8 cellular contexts compared by ENCODE assay signal in genomic region chr20:50744143-50744792, GRCh38. TPM values are rescaled to one million over a fixed set of nuclear protein-coding genes. Genes with fewer than 3 reads are reported as not detected.
DNase-seq lines count a peak whose midpoint lies in the region; ATAC-seq and TF ChIP-seq lines count a peak whose summit lies in the region.

No MANE protein-coding gene starts in this region.

- intact Hi-C loops in esophagus muscularis mucosa (cut with DNase I) = loop anchor here (2.0 to 10.0 kb wide), 2 partner anchors 117 to 559 kb away; no protein-coding TSS in a partner anchor
- intact Hi-C loops in activated CD4-positive, alpha-beta T cell treated with anti-CD3 and anti-CD28 coated beads, Interleukin-2, amount 10 ng/mL, durations not matched to agents 24 days and 14 days (cut with micrococcal nuclease) = no loop called here

- H3K4me2 ChIP-seq in neural progenitor cell = peak overlapping the region; percentile 45

- TF ChIP-seq CTCF in Peyer's patch (IDR thresholded peaks at IDR 0.05) (peak in 4 of 6 experiments; percentile 12 to 55 (median 35)), esophagus muscularis mucosa (IDR thresholded peaks at IDR 0.05) (peak; percentile 55 to 57 (median 55)), neural progenitor cell (IDR thresholded peaks at IDR 0.05) (no peak)

- no peak overlapping the region for H2AFZ ChIP-seq in neural progenitor cell (replicated peaks)

- peaks cover 34% of the 10 kb centered on the region for H3K4me1 Mint-ChIP-seq in neural progenitor cell
- H3K4me1 Mint-ChIP-seq in activated CD4-positive, alpha-beta T cell treated with anti-CD3 and anti-CD28 coated beads, Interleukin-2, amount 10 ng/mL, durations not matched to agents 24 days and 14 days = peaks cover 27% of the 10 kb centered on the region

- no peaks in the 10 kb centered on the region for H3K9me3 ChIP-seq in Peyer's patch
- H3K9me3 ChIP-seq in esophagus muscularis mucosa = no peaks in the 10 kb centered on the region
- no peaks in the 10 kb centered on the region for H3K9me3 ChIP-seq in neural progenitor cell (ENCODE audit: low read depth)

- DNase-seq in H4 (ENCODE audit: low spot score) = peak; percentile 87
- peak in 2 of 3 donors; percentile 70 to 79 for DNase-seq in Peyer's patch
- DNase-seq in esophagus muscularis mucosa (ENCODE audit: extremely low spot score) = no peak
- DNase-seq in neural progenitor cell (ENCODE audit: low spot score) = peak; percentile 62
- no peak for DNase-seq in NCI-H748 (lab: John Stamatoyannopoulos, UW; ENCODE audit: unreplicated experiment)
- no peak for DNase-seq in activated CD4-positive, alpha-beta T cell treated with anti-CD3 and anti-CD28 coated beads, Interleukin-2, amount 10 ng/mL, durations not matched to agents 24 days and 14 days

- H3K79me2 ChIP-seq in neural progenitor cell (ENCODE audit: low read depth) = peaks cover 92% of the 10 kb centered on the region

- H3K4me3 Mint-ChIP-seq in neural progenitor cell = peak overlapping the region; percentile 52
- no peak overlapping the region for H3K4me3 Mint-ChIP-seq in activated CD4-positive, alpha-beta T cell treated with anti-CD3 and anti-CD28 coated beads, Interleukin-2, amount 10 ng/mL, durations not matched to agents 24 days and 14 days

- TF ChIP-seq POLR2A in Peyer's patch (IDR thresholded peaks at IDR 0.05) (peak; percentile 14 to 33), esophagus muscularis mucosa (IDR thresholded peaks at IDR 0.05; ENCODE audit: low read depth) (no peak)

- H3K27me3 Mint-ChIP-seq in neural progenitor cell (ENCODE audit: insufficient read depth, low read depth) = no peaks in the 10 kb centered on the region
- no peaks in the 10 kb centered on the region for H3K27me3 Mint-ChIP-seq in activated CD4-positive, alpha-beta T cell treated with anti-CD3 and anti-CD28 coated beads, Interleukin-2, amount 10 ng/mL, durations not matched to agents 24 days and 14 days

- peaks cover 11% of the 10 kb centered on the region for H3K36me3 Mint-ChIP-seq in neural progenitor cell
- H3K36me3 Mint-ChIP-seq in activated CD4-positive, alpha-beta T cell treated with anti-CD3 and anti-CD28 coated beads, Interleukin-2, amount 10 ng/mL, durations not matched to agents 24 days and 14 days (ENCODE audit: low read depth) = peaks cover 17% of the 10 kb centered on the region

- H3K36me3 ChIP-seq in Peyer's patch = no peaks in the 10 kb centered on the region
- no peaks in the 10 kb centered on the region for H3K36me3 ChIP-seq in esophagus muscularis mucosa
- peaks cover 5% of the 10 kb centered on the region for H3K36me3 ChIP-seq in neural progenitor cell

- H3K4me1 ChIP-seq in Peyer's patch (peaks cover 0 to 20% (median 1%) of the 10 kb centered on the region in 4 donors), esophagus muscularis mucosa (peaks cover 25 to 51% (median 37%) of the 10 kb centered on the region in 4 donors), neural progenitor cell (peaks cover 46% of the 10 kb centered on the region)

- H4K20me1 ChIP-seq in neural progenitor cell (ENCODE audit: low read depth) = peaks cover 49% of the 10 kb centered on the region

- H3K9me3 Mint-ChIP-seq in neural progenitor cell = no peaks in the 10 kb centered on the region
- no peaks in the 10 kb centered on the region for H3K9me3 Mint-ChIP-seq in activated CD4-positive, alpha-beta T cell treated with anti-CD3 and anti-CD28 coated beads, Interleukin-2, amount 10 ng/mL, durations not matched to agents 24 days and 14 days

- H3K27ac Mint-ChIP-seq in neural progenitor cell = peak overlapping the region; percentile 94
- no peak overlapping the region for H3K27ac Mint-ChIP-seq in activated CD4-positive, alpha-beta T cell treated with anti-CD3 and anti-CD28 coated beads, Interleukin-2, amount 10 ng/mL, durations not matched to agents 24 days and 14 days

- no peak overlapping the region for H3K9ac ChIP-seq in neural progenitor cell

- 42% methylated on average over 12 of the region's 15 CpGs for WGBS in esophagus muscularis mucosa

- peak overlapping the region in 2 of 4 donors; percentile 16 to 27 for H3K4me3 ChIP-seq in Peyer's patch
- peak overlapping the region in 2 of 4 donors; percentile 1 for H3K4me3 ChIP-seq in esophagus muscularis mucosa
- no peak overlapping the region for H3K4me3 ChIP-seq in neural progenitor cell

- peaks cover 50% of the 10 kb centered on the region for H3F3A ChIP-seq in neural progenitor cell (ENCODE audit: low read depth)

- peak overlapping the region; percentile 38 to 86 (median 64) for H3K27ac ChIP-seq in Peyer's patch
- H3K27ac ChIP-seq in esophagus muscularis mucosa (replicated peaks in 1 of 4) = peak overlapping the region; percentile 76 to 85 (median 82)
- peak overlapping the region; percentile 62 for H3K27ac ChIP-seq in neural progenitor cell

- ATAC-seq in HG02763 (IDR thresholded peaks at IDR 0.05; ENCODE audit: unreplicated experiment) (no peak), GM18867 (IDR thresholded peaks at IDR 0.05; ENCODE audit: unreplicated experiment) (no peak)

- TF ChIP-seq EP300 in esophagus muscularis mucosa (IDR thresholded peaks at IDR 0.05) = no peak

- no peaks in the 10 kb centered on the region for H3K27me3 ChIP-seq in Peyer's patch
- no peaks in the 10 kb centered on the region for H3K27me3 ChIP-seq in esophagus muscularis mucosa
- no peaks in the 10 kb centered on the region for H3K27me3 ChIP-seq in neural progenitor cell

RNA-seq across cellular contexts. Expression of gene PARD6B, which starts 12.9 kb away (rescaled TPM):
- total RNA-seq in H4 (2014; rRNA removed; shearing (Covaris generic)) = 1.6 and 3.3 TPM in 2 replicates
- 10 to 100 TPM in 3 of 4 donors, 1 to 10 TPM in 1; 6.6 to 27.0 (median 18.4) TPM for total RNA-seq in Peyer's patch
- total RNA-seq in esophagus muscularis mucosa = 1 to 10 TPM in 3 of 4 donors, under 1 TPM in 1; 0.99 to 4.2 (median 2.8) TPM
- 31.0 and 45.7 TPM in 2 replicates for total RNA-seq in neural progenitor cell (ENCODE audit: low replicate concordance)
- total RNA-seq in activated CD4-positive, alpha-beta T cell treated with anti-CD3 and anti-CD28 coated beads, Interleukin-2, amount 10 ng/mL, durations not matched to agents 24 days and 14 days = 6.0 and 7.0 TPM in 2 replicates

RNA-seq across cellular contexts. Expression of gene BCAS4, which starts 50.6 kb away (rescaled TPM):
- total RNA-seq in H4 (2014; rRNA removed; shearing (Covaris generic)) = 7.5 and 11.1 TPM in 2 replicates
- total RNA-seq in Peyer's patch (10 to 100 TPM in 1 of 4 donors, 1 to 10 TPM in 1, under 1 TPM in 2; 0.66 to 91.6 (median 1.9) TPM), esophagus muscularis mucosa (1 to 10 TPM; 3.1 to 5.4 (median 4.5) TPM), neural progenitor cell (ENCODE audit: low replicate concordance) (15.3 and 24.1 TPM in 2 replicates)
- 7.2 and 8.4 TPM in 2 replicates for total RNA-seq in activated CD4-positive, alpha-beta T cell treated with anti-CD3 and anti-CD28 coated beads, Interleukin-2, amount 10 ng/mL, durations not matched to agents 24 days and 14 days

RNA-seq across cellular contexts. Expression of gene RIPOR3, which starts 52.9 kb away (rescaled TPM):
- total RNA-seq in H4 (2014; rRNA removed; shearing (Covaris generic)) = 0.14 and 0.58 TPM in 2 replicates
- total RNA-seq in Peyer's patch (10 to 100 TPM in 3 of 4 donors, 1 to 10 TPM in 1; 8.2 to 51.2 (median 20.5) TPM), esophagus muscularis mucosa (10 to 100 TPM in 3 of 4 donors, 1 to 10 TPM in 1; 6.1 to 25.7 (median 15.3) TPM), neural progenitor cell (ENCODE audit: low replicate concordance) (1.2 and 3.7 TPM in 2 replicates)
- total RNA-seq in activated CD4-positive, alpha-beta T cell treated with anti-CD3 and anti-CD28 coated beads, Interleukin-2, amount 10 ng/mL, durations not matched to agents 24 days and 14 days = not detected in 2 replicates

Comparison
In these comparisons a context has a peak if more than half of its experiments do, and no peak if none do; other contexts are left out.
1. DNase-seq: peak in H4 (single experiment), Peyer's patch (2 of 3) and neural progenitor cell (single experiment); none in esophagus muscularis mucosa (single experiment), NCI-H748 (single experiment) and activated CD4-positive, alpha-beta T cell treated with anti-CD3 and anti-CD28 coated beads, Interleukin-2, amount 10 ng/mL, durations not matched to agents 24 days and 14 days (single experiment).
2. Peak in every context shown above with its lines, with median percentiles within 50 percentile points of each other: H3K27ac ChIP-seq.